In genomic region chr15:95550702-95551101, GRCh38 we compare ENCODE assay signal across 40 cellular contexts.
"Had no signal": no experiment of that assay in that cellular context is flagged by ENCODE, and none has a peak within 500 bp of the region (broad histone marks: within the 10 kb centered on the region; RNA-seq: fewer than 3 reads in every experiment).

No MANE protein-coding gene starts in this region.

- H3K9me3 ChIP-seq: adrenal gland, body of pancreas had no signal

- H3K27ac Mint-ChIP-seq: activated B cell treated with CpG ODN at 0.5 μM for 24 hours; activated CD4-positive, alpha-beta memory T cell treated with anti-CD3 and anti-CD28 coated beads for 36 hours; activated CD4-positive, alpha-beta T cell treated with anti-CD3 and anti-CD28 coated beads, Interleukin-2, amount 10 ng/mL, durations not matched to agents 24 days and 14 days; activated CD8-positive, alpha-beta T cell treated with anti-CD3 and anti-CD28 coated beads for 36 hours; activated naive CD4-positive, alpha-beta T cell treated with anti-CD3 and anti-CD28 coated beads for 36 hours; activated naive CD4-positive, alpha-beta T cell treated with anti-CD3 and anti-CD28 coated beads, Interleukin-2, amount 50 U/mL, for 72 hours; activated naive CD8-positive, alpha-beta T cell treated with anti-CD3 and anti-CD28 coated beads for 36 hours; activated T-cell treated with anti-CD3 and anti-CD28 coated beads, Interleukin-2, amount 50 U/mL, for 72 hours; activated T-helper 1 cell treated with anti-CD3 and anti-CD28 coated beads, Interleukin-12 subunit alpha, Interleukin-12 subunit beta, Interleukin-2, Interleukin-4 antibody, amounts not matched to agents 30 ng/mL and 10 ng/mL and 1 ng/mL, durations not matched to agents 14 hours and 24 hours and 36 hours; activated T-helper 17 cell treated with anti-CD3 and anti-CD28 coated beads, Interleukin-2, amount 50 U/mL, for 72 hours; T-helper 1 cell treated with Interleukin-12 subunit alpha and Interleukin-12 subunit beta and Interleukin-4 antibody, amounts not matched to agents 30 μg/mL and 1 μg/mL, for 36 hours; T-helper 2 cell treated with Interferon-gamma antibody and Interleukin-4, amounts not matched to agents 5 μg/mL and 100 μg/mL, for 36 hours had no signal

- H3K27me3 Mint-ChIP-seq: activated B cell treated with CpG ODN at 0.5 μM for 24 hours; activated CD4-positive, alpha-beta memory T cell treated with anti-CD3 and anti-CD28 coated beads for 36 hours; activated T-helper 17 cell treated with anti-CD3 and anti-CD28 coated beads, Interleukin-2, amount 50 U/mL, for 72 hours had no signal

- H3K4me3 ChIP-seq: adrenal gland, body of pancreas, cardiac muscle cell had no signal

- H3K4me1 Mint-ChIP-seq: activated B cell treated with CpG ODN at 0.5 μM for 24 hours; activated CD4-positive, alpha-beta T cell treated with anti-CD3 and anti-CD28 coated beads, Interleukin-2, amount 10 ng/mL, durations not matched to agents 24 days and 14 days; activated naive CD8-positive, alpha-beta T cell treated with anti-CD3 and anti-CD28 coated beads for 36 hours; activated T-helper 17 cell treated with anti-CD3 and anti-CD28 coated beads, Interleukin-2, amount 50 U/mL, for 72 hours; central memory CD8-positive, alpha-beta T cell had no signal

- H3K4me3 Mint-ChIP-seq: activated B cell treated with CpG ODN at 0.5 μM for 24 hours; activated CD4-positive, alpha-beta memory T cell treated with anti-CD3 and anti-CD28 coated beads for 36 hours; activated CD4-positive, alpha-beta T cell treated with anti-CD3 and anti-CD28 coated beads, Interleukin-2, amount 10 ng/mL, durations not matched to agents 24 days and 14 days; activated CD8-positive, alpha-beta T cell treated with anti-CD3 and anti-CD28 coated beads for 36 hours; activated naive CD4-positive, alpha-beta T cell treated with anti-CD3 and anti-CD28 coated beads for 36 hours; activated naive CD8-positive, alpha-beta T cell treated with anti-CD3 and anti-CD28 coated beads for 36 hours; activated T-cell treated with anti-CD3 and anti-CD28 coated beads, Interleukin-2, amount 50 U/mL, for 4 hours; activated T-cell treated with anti-CD3 and anti-CD28 coated beads, Interleukin-2, amount 50 U/mL, for 72 hours; activated T-helper 1 cell treated with anti-CD3 and anti-CD28 coated beads, Interleukin-12 subunit alpha, Interleukin-12 subunit beta, Interleukin-2, Interleukin-4 antibody, amounts not matched to agents 30 ng/mL and 10 ng/mL and 1 ng/mL, durations not matched to agents 14 hours and 24 hours and 36 hours; activated T-helper 17 cell treated with anti-CD3 and anti-CD28 coated beads, Interleukin-2, amount 50 U/mL, for 72 hours; central memory CD8-positive, alpha-beta T cell; T-helper 1 cell treated with Interleukin-12 subunit alpha and Interleukin-12 subunit beta and Interleukin-4 antibody, amounts not matched to agents 30 μg/mL and 1 μg/mL, for 36 hours; T-helper 2 cell treated with Interferon-gamma antibody and Interleukin-4, amounts not matched to agents 5 μg/mL and 100 μg/mL, for 36 hours had no signal

- H3K36me3 Mint-ChIP-seq: activated CD4-positive, alpha-beta memory T cell treated with anti-CD3 and anti-CD28 coated beads for 36 hours; activated naive CD4-positive, alpha-beta T cell treated with anti-CD3 and anti-CD28 coated beads, Interleukin-2, amount 50 U/mL, for 72 hours; activated naive CD8-positive, alpha-beta T cell treated with anti-CD3 and anti-CD28 coated beads for 36 hours had no signal

- H3K36me3 ChIP-seq: adrenal gland, brain microvascular endothelial cell, cardiac muscle cell had no signal

- H3K27me3 ChIP-seq: adrenal gland, body of pancreas, brain microvascular endothelial cell, cardiac muscle cell had no signal

- DNase-seq: activated B cell treated with CpG ODN at 0.5 μM for 24 hours; activated CD4-positive, alpha-beta memory T cell treated with anti-CD3 and anti-CD28 coated beads for 36 hours; activated CD4-positive, alpha-beta T cell treated with anti-CD3 and anti-CD28 coated beads for 4 hours; activated CD4-positive, alpha-beta T cell treated with anti-CD3 and anti-CD28 coated beads, Interleukin-2, amount 10 ng/mL, durations not matched to agents 24 days and 14 days; activated CD4-positive, alpha-beta T cell treated with anti-CD3 and anti-CD28 coated beads, Interleukin-2, amount 50 U/mL, for 1 hour; activated CD4-positive, alpha-beta T cell treated with anti-CD3 and anti-CD28 coated beads, Interleukin-2, amount 50 U/mL, for 4 hours; activated CD4-positive, CD25-positive, alpha-beta regulatory T cell treated with anti-CD3 and anti-CD28 coated beads, Interleukin-2, amount 50 U/mL, for 72 hours; activated CD8-positive, alpha-beta memory T cell treated with anti-CD3 and anti-CD28 coated beads, Interleukin-2, amount 50 U/mL, for 4 hours; activated CD8-positive, alpha-beta T cell treated with anti-CD3 and anti-CD28 coated beads for 36 hours; activated effector memory CD4-positive, alpha-beta T cell treated with anti-CD3 and anti-CD28 coated beads, Interleukin-2, amount 50 U/mL, for 16 hours; activated gamma-delta T cell treated with Interleukin-2 at 50 U/mL for 16 hours; activated naive CD4-positive, alpha-beta T cell; activated naive CD4-positive, alpha-beta T cell treated with anti-CD3 and anti-CD28 coated beads for 36 hours; activated naive CD4-positive, alpha-beta T cell treated with anti-CD3 and anti-CD28 coated beads, Interleukin-2, amount 50 U/mL, for 16 hours; activated naive CD8-positive, alpha-beta T cell treated with anti-CD3 and anti-CD28 coated beads for 36 hours; activated T-cell treated with anti-CD3 and anti-CD28 coated beads for 4 hours; activated T-cell treated with anti-CD3 and anti-CD28 coated beads, Interleukin-2, amount 50 U/mL, for 1 hour; activated T-cell treated with anti-CD3 and anti-CD28 coated beads, Interleukin-2, amount 50 U/mL, for 4 hours; activated T-cell treated with anti-CD3 and anti-CD28 coated beads, Interleukin-2, amount 50 U/mL, for 72 hours; adrenal gland; amniotic stem cell; aorta; body of pancreas; brain microvascular endothelial cell; caudate nucleus; cerebellar nuclear complex; T-helper 1 cell; T-helper 2 cell; T-helper 9 cell had no signal

- H3K27ac ChIP-seq: adrenal gland, body of pancreas, brain microvascular endothelial cell, cardiac muscle cell, VCaP had no signal

- FAIRE-seq: astrocyte, bronchial epithelial cell, TTC549 had no signal

- H3K9me3 Mint-ChIP-seq: activated B cell treated with CpG ODN at 0.5 μM for 24 hours; activated CD4-positive, alpha-beta memory T cell treated with anti-CD3 and anti-CD28 coated beads for 36 hours; activated CD4-positive, alpha-beta T cell treated with anti-CD3 and anti-CD28 coated beads, Interleukin-2, amount 10 ng/mL, durations not matched to agents 24 days and 14 days; activated CD8-positive, alpha-beta T cell treated with anti-CD3 and anti-CD28 coated beads for 36 hours; activated naive CD4-positive, alpha-beta T cell treated with anti-CD3 and anti-CD28 coated beads for 36 hours; activated naive CD8-positive, alpha-beta T cell treated with anti-CD3 and anti-CD28 coated beads for 36 hours; activated T-cell treated with anti-CD3 and anti-CD28 coated beads, Interleukin-2, amount 50 U/mL, for 4 hours; activated T-cell treated with anti-CD3 and anti-CD28 coated beads, Interleukin-2, amount 50 U/mL, for 72 hours; activated T-helper 1 cell treated with anti-CD3 and anti-CD28 coated beads, Interleukin-12 subunit alpha, Interleukin-12 subunit beta, Interleukin-2, Interleukin-4 antibody, amounts not matched to agents 30 ng/mL and 10 ng/mL and 1 ng/mL, durations not matched to agents 14 hours and 24 hours and 36 hours; central memory CD8-positive, alpha-beta T cell; T-helper 1 cell treated with Interleukin-12 subunit alpha and Interleukin-12 subunit beta and Interleukin-4 antibody, amounts not matched to agents 30 μg/mL and 1 μg/mL, for 36 hours; T-helper 2 cell treated with Interferon-gamma antibody and Interleukin-4, amounts not matched to agents 5 μg/mL and 100 μg/mL, for 36 hours had no signal

- H3K4me1 ChIP-seq: adrenal gland, body of pancreas had no signal
